8 cellular contexts compared by ENCODE assay signal in genomic region chr4:7719354-7720174, GRCh38.
A peak's percentile ranks its signal among the peaks of the same experiment; 100 is the strongest.
DNase-seq lines count a peak whose midpoint lies in the region; ATAC-seq, FAIRE-seq and TF ChIP-seq lines count a peak whose summit lies in the region.

No MANE protein-coding gene starts in this region.

- no peaks in the 10 kb centered on the region for H3K36me3 ChIP-seq in OCI-LY3 (replicated peaks; ENCODE audit: low read depth, low read length)
- H3K36me3 ChIP-seq in pancreas, result no peaks in the 10 kb centered on the region
- H3K36me3 ChIP-seq in upper lobe of left lung, result no peaks in the 10 kb centered on the region

- H3K9me3 ChIP-seq in A549 (no peaks in the 10 kb centered on the region), OCI-LY3 (ENCODE audit: insufficient read depth, low read length) (no peaks in the 10 kb centered on the region), pancreas (no peaks in the 10 kb centered on the region), upper lobe of left lung (peaks cover 0 to under 1% (median 0%) of the 10 kb centered on the region in 4 donors)

- CTCF ChIA-PET in A549 (lab: Yijun Ruan, JAX), result interaction anchor here (0.6 to 2.0 kb wide), 42 partner anchors 8 to 608 kb away, joined by 3 to 8 read pairs (median 3); partner anchors contain the start of gene SORCS2

- no peaks in the 10 kb centered on the region for H3K79me2 ChIP-seq in OCI-LY3 (ENCODE audit: low read length)

- H3K4me3 ChIP-seq in A549, result no peak overlapping the region
- H3K4me3 ChIP-seq in OCI-LY3 (ENCODE audit: low read length), result peak overlapping the region; percentile 22
- H3K4me3 ChIP-seq in pancreas, result no peak overlapping the region
- no peak overlapping the region for H3K4me3 ChIP-seq in upper lobe of left lung

- H3K4me2 ChIP-seq in A549 (peak overlapping the region; percentile 75), OCI-LY3 (ENCODE audit: low read length) (peak overlapping the region; percentile 43; the same call in 1 of the 2 replicates)

- intact Hi-C loops in pancreas (cut with DNase I), result loop anchor here in 2 of 3 donors (5.0 to 10.0 kb wide), 2 partner anchors 522 to 525 kb away; partner anchors contain the start of gene SORCS2 (in 1 of the 2)

- no peak overlapping the region for H2AFZ ChIP-seq in OCI-LY3 (ENCODE audit: low read depth, low read length)

- ATAC-seq in A549 (peak; percentile 88 to 93), pancreas (peak; percentile 46 to 83 (median 78)), upper lobe of left lung (ENCODE audit: low FRiP score in 2 of 2) (peak in 1 of 2 donors; percentile 77)

- TF ChIP-seq EP300 in A549 (IDR thresholded peaks at IDR 0.05) (no peak), upper lobe of left lung (IDR thresholded peaks at IDR 0.05) (no peak)

- peak overlapping the region in 1 of 2 experiments; percentile 56; a peak in 3 of 6 replicates for H3K27ac ChIP-seq in A549
- H3K27ac ChIP-seq in OCI-LY3 (ENCODE audit: low read length), result no peak overlapping the region
- no peak overlapping the region for H3K27ac ChIP-seq in pancreas
- H3K27ac ChIP-seq in upper lobe of left lung, result no peak overlapping the region

- H3K9ac ChIP-seq in OCI-LY3 (ENCODE audit: low read length), result no peak overlapping the region

- no peak for FAIRE-seq in A549 (lab: Jason Lieb, UNC)
- peak; percentile 68 for FAIRE-seq in GM12892 (lab: Jason Lieb, UNC)
- FAIRE-seq in pancreas (lab: Jason Lieb, UNC), result no peak

- TF ChIP-seq RAD21 in A549 (conservative IDR thresholded peaks at IDR 0.05 in 1 of 2, IDR thresholded peaks at IDR 0.05 in 1 of 2), result peak; percentile 70 to 84

- H3K4me1 ChIP-seq in A549, result no peaks in the 10 kb centered on the region
- H3K4me1 ChIP-seq in OCI-LY3 (ENCODE audit: low read length), result peaks cover 25% of the 10 kb centered on the region
- no peaks in the 10 kb centered on the region for H3K4me1 ChIP-seq in pancreas
- H3K4me1 ChIP-seq in upper lobe of left lung, result peaks cover 0 to 5% (median 2%) of the 10 kb centered on the region in 4 donors

- DNase-seq in A549 (ENCODE audit: low read depth in 1 of 2, low spot score in 1 of 2) (peak in 1 of 2 experiments; percentile 78), GM12892 (ENCODE audit: insufficient read length) (peak; percentile 80), activated T-helper 1 cell treated with Interleukin-2 at 50 U/mL for 16 hours (ENCODE audit: low read depth) (peak; percentile 33), fibroblast of peridontal ligament (ENCODE audit: extremely low read depth) (peak; percentile 27), pancreas (peak in 5 of 6 donors; percentile 22 to 87 (median 57)), upper lobe of left lung (no peak), cortex of kidney (lab: John Stamatoyannopoulos, UW) (no peak)

- H4K20me1 ChIP-seq in OCI-LY3 (ENCODE audit: insufficient read depth, low read length), result no peaks in the 10 kb centered on the region

- TF ChIP-seq CTCF in A549 (IDR thresholded peaks at IDR 0.05), result peak; percentile 64
- peak; percentile 76 for TF ChIP-seq CTCF in OCI-LY3 (IDR thresholded peaks at IDR 0.05; ENCODE audit: low read depth, low read length)
- peak; percentile 66 to 84 (median 74) for TF ChIP-seq CTCF in pancreas (IDR thresholded peaks at IDR 0.05)
- TF ChIP-seq CTCF in upper lobe of left lung (IDR thresholded peaks at IDR 0.05), result peak; percentile 61 to 80 (median 74)

- POLR2A ChIA-PET in A549 (lab: Yijun Ruan, JAX), result no interaction called here

- H3K27me3 ChIP-seq in OCI-LY3 (ENCODE audit: low read depth, low read length), result peaks cover 10% of the 10 kb centered on the region; the same call in 1 of the 2 replicates
- H3K27me3 ChIP-seq in pancreas, result peaks cover 0 to 6% (median 3%) of the 10 kb centered on the region in 4 donors
- no peaks in the 10 kb centered on the region for H3K27me3 ChIP-seq in upper lobe of left lung

- 20% methylated on average over 16 of the region's 33 CpGs for WGBS in A549 (ENCODE audit: missing lambda C conversion rate)
- WGBS in pancreas, 2 donors, result 19 to 20% methylated on average over 33 of the region's 33 CpGs
- 29 to 34% methylated on average over 17 to 33 of the region's 33 CpGs for WGBS in upper lobe of left lung, 2 donors

- TF ChIP-seq POLR2A in A549 (IDR thresholded peaks at IDR 0.05; ENCODE audit: low read length) (no peak), GM12892 (IDR thresholded peaks at IDR 0.05; ENCODE audit: low read depth, low read length) (no peak), upper lobe of left lung (IDR thresholded peaks at IDR 0.05) (no peak)

TF ChIP-seq in A549, 52 proteins besides CTCF, POLR2A, EP300 and RAD21:
- no peak for TF ChIP-seq RFX5 (IDR thresholded peaks at IDR 0.05)
- TF ChIP-seq SMC3 (IDR thresholded peaks at IDR 0.05), result peak; percentile 70
- TF ChIP-seq NR3C1 (IDR thresholded peaks at IDR 0.05), result no peak
- no peak for TF ChIP-seq HES2 (IDR thresholded peaks at IDR 0.05)
- no peak for TF ChIP-seq KDM1A (IDR thresholded peaks at IDR 0.05; ENCODE audit: low read depth)

Comparison
In these comparisons a context has a peak if more than half of its experiments do, and no peak if none do; other contexts are left out.
1. DNase-seq: peak in GM12892 (single experiment), activated T-helper 1 cell treated with Interleukin-2 at 50 U/mL for 16 hours (single experiment), fibroblast of peridontal ligament (single experiment) and pancreas (5 of 6); none in upper lobe of left lung (0 of 2) and cortex of kidney (single experiment).
2. Peak in every context shown above with its lines, with median percentiles within 50 percentile points of each other: CTCF ChIP-seq.